Comparison of ENCODE assay signal across 9 cellular contexts in genomic region chr11:13297917-13298356, GRCh38. TPM values are rescaled to one million over a fixed set of nuclear protein-coding genes. Genes with fewer than 3 reads are reported as not detected.
DNase-seq lines count a peak whose midpoint lies in the region; ATAC-seq and TF ChIP-seq lines count a peak whose summit lies in the region.
"Had no signal": no experiment of that assay in that cellular context is flagged by ENCODE, and none has a peak within 500 bp of the region (broad histone marks: within the 10 kb centered on the region; RNA-seq: fewer than 3 reads in every experiment).

No MANE protein-coding gene starts in this region.

- peak; percentile 52 for DNase-seq in MCF 10A (ENCODE audit: unreplicated experiment)
- DNase-seq in mammary epithelial cell = no peak
- no peak for DNase-seq in heart right ventricle
- DNase-seq in upper lobe of left lung = peak in 1 of 2 donors; percentile 91
- DNase-seq in GDM1 (lab: John Stamatoyannopoulos, UW) = no peak
- no peak for DNase-seq in nucleus accumbens (lab: John Stamatoyannopoulos, UW)
- no peak for DNase-seq in vagina (ENCODE audit: extremely low spot score in 2 of 2)
- DNase-seq: NCI-H1436 treated with DMSO at 0.1 percent for 48 hours had no signal

- H3K36me3 ChIP-seq in mammary epithelial cell (ENCODE audit: insufficient read depth, low read length) (no peaks in the 10 kb centered on the region), heart right ventricle (peaks cover 0 to 3% (median 0%) of the 10 kb centered on the region in 9 donors), upper lobe of left lung (no peaks in the 10 kb centered on the region), vagina (no peaks in the 10 kb centered on the region)

- no peak for TF ChIP-seq POLR2A in upper lobe of left lung (IDR thresholded peaks at IDR 0.05)
- no peak for TF ChIP-seq POLR2A in vagina (IDR thresholded peaks at IDR 0.05)

- H2AFZ ChIP-seq in mammary epithelial cell (ENCODE audit: low read depth, low read length) = no peak overlapping the region

- peaks cover 31% of the 10 kb centered on the region for H3K4me1 Mint-ChIP-seq in MCF 10A (ENCODE audit: insufficient read depth, unreplicated experiment)
- H3K4me1 Mint-ChIP-seq in T-helper 1 cell treated with Interleukin-12 subunit alpha and Interleukin-12 subunit beta and Interleukin-4 antibody, amounts not matched to agents 30 μg/mL and 1 μg/mL, for 36 hours (ENCODE audit: low read depth) = peaks cover 62% of the 10 kb centered on the region

- no peaks in the 10 kb centered on the region for H3K27me3 ChIP-seq in mammary epithelial cell (ENCODE audit: insufficient read depth, low read length)
- no peaks in the 10 kb centered on the region for H3K27me3 ChIP-seq in heart right ventricle
- no peaks in the 10 kb centered on the region for H3K27me3 ChIP-seq in upper lobe of left lung
- H3K27me3 ChIP-seq in vagina = no peaks in the 10 kb centered on the region

- peaks cover 96% of the 10 kb centered on the region for H3K79me2 ChIP-seq in mammary epithelial cell (ENCODE audit: insufficient read depth, low read length)

- H3K27ac ChIP-seq in mammary epithelial cell (ENCODE audit: insufficient read depth, low read depth, low read length) = no peak overlapping the region
- peak overlapping the region in 1 of 10 donors; percentile 37 for H3K27ac ChIP-seq in heart right ventricle
- H3K27ac ChIP-seq in upper lobe of left lung = peak overlapping the region; percentile 42 to 59 (median 45)
- H3K27ac ChIP-seq in vagina = no peak overlapping the region

- no peak overlapping the region for H3K4me3 ChIP-seq in mammary epithelial cell (replicated peaks in 1 of 3; ENCODE audit: insufficient read depth in 1 of 3, low read depth in 2 of 3, low read length in 3 of 3)
- no peak overlapping the region for H3K4me3 ChIP-seq in heart right ventricle
- no peak overlapping the region for H3K4me3 ChIP-seq in upper lobe of left lung
- H3K4me3 ChIP-seq in vagina = no peak overlapping the region

- dilution Hi-C loops in mammary epithelial cell (cut with HindIII; ENCODE audit: low sequenced_read_pairs) = no loop called here

- no peak overlapping the region for H3K4me3 Mint-ChIP-seq in MCF 10A (ENCODE audit: unreplicated experiment)
- H3K4me3 Mint-ChIP-seq in T-helper 1 cell treated with Interleukin-12 subunit alpha and Interleukin-12 subunit beta and Interleukin-4 antibody, amounts not matched to agents 30 μg/mL and 1 μg/mL, for 36 hours = peak overlapping the region; percentile 29

- in situ Hi-C loops in mammary epithelial cell (cut with MboI; ENCODE audit: low sequenced_read_pairs in 2 of 2) = no loop called here

- no TSS peak for BruUV-seq in MCF 10A (replicated peaks; lab: Mats Ljungman, UMichigan)
- no TSS peak for BruUV-seq in mammary epithelial cell (replicated peaks; lab: Mats Ljungman, UMichigan)

- H3K9me3 ChIP-seq in mammary epithelial cell (replicated peaks; ENCODE audit: insufficient read depth, low read length) (no peaks in the 10 kb centered on the region), heart right ventricle (no peaks in the 10 kb centered on the region), upper lobe of left lung (no peaks in the 10 kb centered on the region), vagina (no peaks in the 10 kb centered on the region)

- intact Hi-C loops in MCF 10A (cut with micrococcal nuclease) = no loop called here
- intact Hi-C loops in mammary epithelial cell (cut with micrococcal nuclease) = no loop called here
- intact Hi-C loops in heart right ventricle (cut with DNase I) = loop anchor here in 1 of 10 donors (5.0 kb wide), 1 partner anchor 416 kb away; no protein-coding TSS in a partner anchor
- intact Hi-C loops in vagina (cut with DNase I) = no loop called here

- TF ChIP-seq EP300 in upper lobe of left lung (IDR thresholded peaks at IDR 0.05) = peak in 2 of 4 donors; percentile 31 to 78

- H3K9ac ChIP-seq in mammary epithelial cell (ENCODE audit: insufficient read depth, low read length) = no peak overlapping the region

- H3K9me3 Mint-ChIP-seq in MCF 10A (ENCODE audit: unreplicated experiment) = no peaks in the 10 kb centered on the region
- H3K9me3 Mint-ChIP-seq in T-helper 1 cell treated with Interleukin-12 subunit alpha and Interleukin-12 subunit beta and Interleukin-4 antibody, amounts not matched to agents 30 μg/mL and 1 μg/mL, for 36 hours = no peaks in the 10 kb centered on the region

- ATAC-seq in heart right ventricle (peak; percentile 9 to 58 (median 50)), upper lobe of left lung (ENCODE audit: low FRiP score in 2 of 2) (peak; percentile 68 to 88)

- no peak overlapping the region for H3K27ac Mint-ChIP-seq in MCF 10A (ENCODE audit: low read depth, unreplicated experiment)
- H3K27ac Mint-ChIP-seq in T-helper 1 cell treated with Interleukin-12 subunit alpha and Interleukin-12 subunit beta and Interleukin-4 antibody, amounts not matched to agents 30 μg/mL and 1 μg/mL, for 36 hours = peak overlapping the region; percentile 82

- H3K4me1 ChIP-seq in mammary epithelial cell (ENCODE audit: insufficient read depth, low read length) (peaks cover 7% of the 10 kb centered on the region), heart right ventricle (peaks cover 8 to 62% (median 46%) of the 10 kb centered on the region in 9 donors), upper lobe of left lung (peaks cover 31 to 62% (median 40%) of the 10 kb centered on the region in 4 donors), vagina (peaks cover 74% of the 10 kb centered on the region)

- H3K4me2 ChIP-seq in mammary epithelial cell (ENCODE audit: insufficient read depth, low read depth, low read length) = no peak overlapping the region

- no peaks in the 10 kb centered on the region for H3K27me3 Mint-ChIP-seq in MCF 10A (ENCODE audit: insufficient read depth, unreplicated experiment)
- H3K27me3 Mint-ChIP-seq in T-helper 1 cell treated with Interleukin-12 subunit alpha and Interleukin-12 subunit beta and Interleukin-4 antibody, amounts not matched to agents 30 μg/mL and 1 μg/mL, for 36 hours (ENCODE audit: low read depth) = no peaks in the 10 kb centered on the region

- 78% methylated on average over 5 of the region's 5 CpGs for WGBS in mammary epithelial cell (ENCODE audit: low coverage, missing lambda C conversion rate)
- WGBS in heart right ventricle, 2 donors = 40 to 44% methylated on average over 5 of the region's 5 CpGs
- WGBS in upper lobe of left lung, 2 donors = 31 to 38% methylated on average over 5 of the region's 5 CpGs

- TF ChIP-seq CTCF in MCF 10A (IDR thresholded peaks at IDR 0.05; ENCODE audit: unreplicated experiment) (no peak), mammary epithelial cell (conservative IDR thresholded peaks at IDR 0.05 in 1 of 2, IDR thresholded peaks at IDR 0.05 in 1 of 2; ENCODE audit: extremely low read depth in 1 of 2, insufficient read depth in 1 of 2, low read depth in 1 of 2, low read length in 2 of 2) (no peak), heart right ventricle (IDR thresholded peaks at IDR 0.05) (no peak), upper lobe of left lung (IDR thresholded peaks at IDR 0.05) (no peak), vagina (IDR thresholded peaks at IDR 0.05) (no peak)

- no peaks in the 10 kb centered on the region for H4K20me1 ChIP-seq in mammary epithelial cell (ENCODE audit: insufficient read depth, low read length)

- POLR2A ChIA-PET in MCF 10A (lab: Yijun Ruan, JAX) = interaction anchor here (0.6 to 2.5 kb wide), 4 partner anchors 18 to 33 kb away, joined by 3 to 11 read pairs (median 4); no protein-coding TSS in a partner anchor

- H3K36me3 Mint-ChIP-seq in MCF 10A (ENCODE audit: insufficient read depth, unreplicated experiment) = no peaks in the 10 kb centered on the region
- peaks cover 6% of the 10 kb centered on the region for H3K36me3 Mint-ChIP-seq in T-helper 1 cell treated with Interleukin-12 subunit alpha and Interleukin-12 subunit beta and Interleukin-4 antibody, amounts not matched to agents 30 μg/mL and 1 μg/mL, for 36 hours (ENCODE audit: low read depth)

- CTCF ChIA-PET in MCF 10A (lab: Yijun Ruan, JAX) (interaction anchor here (0.7 to 2.9 kb wide), 5 partner anchors 10 to 46 kb away, joined by 3 to 10 read pairs (median 4); no protein-coding TSS in a partner anchor), mammary epithelial cell (lab: Charles Lee; ENCODE audit: low non-redundant PET) (no interaction called here)

RNA-seq across cellular contexts. Expression of gene BMAL1, which starts 20.3 kb away (rescaled TPM):
- 71.6 and 88.4 TPM in 2 replicates for total RNA-seq in MCF 10A (2022)
- 10 to 100 TPM; 20.8 to 21.2 TPM for total RNA-seq in mammary epithelial cell
- 15.9 TPM for polyA plus RNA-seq in mammary epithelial cell
- polyA minus RNA-seq in mammary epithelial cell = 41.6 TPM
- 10 to 100 TPM in 5 of 10 donors, 1 to 10 TPM in 5; 2.9 to 19.9 (median 7.9) TPM for total RNA-seq in heart right ventricle
- 10 to 100 TPM in 1 of 2 donors, 1 to 10 TPM in 1; 9.8 to 14.7 TPM for polyA plus RNA-seq in heart right ventricle
- 10 to 100 TPM; 16.1 to 57.6 (median 35.7) TPM for total RNA-seq in upper lobe of left lung
- 44.0 TPM for total RNA-seq in vagina

Comparison
In these comparisons a context has a peak if more than half of its experiments do, and no peak if none do; other contexts are left out.
1. H3K27ac ChIP-seq: peak in upper lobe of left lung (4 of 4); none in mammary epithelial cell (single experiment) and vagina (single experiment).